Comparison of ENCODE assay signal across 22 cellular contexts in genomic region chr3:192259661-192260060, GRCh38.
"Had no signal": no experiment of that assay in that cellular context is flagged by ENCODE, and none has a peak within 500 bp of the region (broad histone marks: within the 10 kb centered on the region; RNA-seq: fewer than 3 reads in every experiment).

No MANE protein-coding gene starts in this region.

- FAIRE-seq: keratinocyte had no signal

- H3K27ac ChIP-seq: ascending aorta, foreskin keratinocyte, left ventricle myocardium inferior, neural progenitor cell, suprapubic skin, transverse colon, uterus had no signal

- H3K4me1 Mint-ChIP-seq: activated CD4-positive, alpha-beta T cell treated with anti-CD3 and anti-CD28 coated beads for 36 hours; activated naive CD4-positive, alpha-beta T cell treated with anti-CD3 and anti-CD28 coated beads, Interleukin-2, amount 50 U/mL, for 24 hours; naive thymus-derived CD4-positive, alpha-beta T cell; neural progenitor cell; stimulated activated naive CD8-positive, alpha-beta T cell treated with anti-CD3 and anti-CD28 coated beads, Interleukin-15, amount 100 ng/mL, for 72 hours had no signal

- H3K4me2 ChIP-seq: neural progenitor cell, smooth muscle cell had no signal

- H3K4me3 Mint-ChIP-seq: activated CD4-positive, alpha-beta T cell treated with anti-CD3 and anti-CD28 coated beads for 36 hours; activated naive CD4-positive, alpha-beta T cell treated with anti-CD3 and anti-CD28 coated beads, Interleukin-2, amount 50 U/mL, for 24 hours; effector memory CD8-positive, alpha-beta T cell; naive thymus-derived CD4-positive, alpha-beta T cell; neural progenitor cell; stimulated activated naive CD8-positive, alpha-beta T cell treated with anti-CD3 and anti-CD28 coated beads, Interleukin-15, amount 100 ng/mL, for 72 hours had no signal

- H3K9me3 Mint-ChIP-seq: neural progenitor cell had no signal

- H3K4me3 ChIP-seq: ascending aorta, left ventricle myocardium inferior, mucosa of descending colon, neural progenitor cell, smooth muscle cell, suprapubic skin, transverse colon, uterus had no signal

- H3K4me1 ChIP-seq: ascending aorta, foreskin keratinocyte, neural progenitor cell, suprapubic skin, transverse colon, uterus had no signal

- H3K36me3 ChIP-seq: ascending aorta, left ventricle myocardium inferior, neural progenitor cell, suprapubic skin, transverse colon, uterus had no signal

- H3K27me3 Mint-ChIP-seq: activated CD4-positive, alpha-beta T cell treated with anti-CD3 and anti-CD28 coated beads for 36 hours; activated naive CD4-positive, alpha-beta T cell treated with anti-CD3 and anti-CD28 coated beads, Interleukin-2, amount 50 U/mL, for 24 hours; effector memory CD8-positive, alpha-beta T cell; naive thymus-derived CD4-positive, alpha-beta T cell; stimulated activated naive CD8-positive, alpha-beta T cell treated with anti-CD3 and anti-CD28 coated beads, Interleukin-15, amount 100 ng/mL, for 72 hours had no signal

- H3K9ac ChIP-seq: neural progenitor cell had no signal

- H3K27ac Mint-ChIP-seq: activated CD4-positive, alpha-beta T cell treated with anti-CD3 and anti-CD28 coated beads for 36 hours; activated naive CD4-positive, alpha-beta T cell treated with anti-CD3 and anti-CD28 coated beads, Interleukin-2, amount 50 U/mL, for 24 hours; effector memory CD8-positive, alpha-beta T cell; naive thymus-derived CD4-positive, alpha-beta T cell; neural progenitor cell; stimulated activated naive CD8-positive, alpha-beta T cell treated with anti-CD3 and anti-CD28 coated beads, Interleukin-15, amount 100 ng/mL, for 72 hours had no signal

- H2AFZ ChIP-seq: neural progenitor cell had no signal

- H3K27me3 ChIP-seq: ascending aorta, foreskin keratinocyte, neural progenitor cell, suprapubic skin, transverse colon, uterus had no signal

- ATAC-seq: activated CD4-positive, alpha-beta T cell treated with anti-CD3 and anti-CD28 coated beads for 36 hours; effector memory CD8-positive, alpha-beta T cell; foreskin keratinocyte; mucosa of descending colon; naive thymus-derived CD4-positive, alpha-beta T cell; sciatic nerve; stimulated activated naive CD8-positive, alpha-beta T cell treated with anti-CD3 and anti-CD28 coated beads, Interleukin-15, amount 100 ng/mL, for 72 hours had no signal

- H3K9me3 ChIP-seq: ascending aorta, left ventricle myocardium inferior, mucosa of descending colon, suprapubic skin, transverse colon, uterus had no signal

- DNase-seq: activated CD4-positive, alpha-beta T cell treated with anti-CD3 and anti-CD28 coated beads for 36 hours; activated CD4-positive, alpha-beta T cell treated with anti-CD3 and anti-CD28 coated beads, Interleukin-2, amount 50 U/mL, for 48 hours; activated gamma-delta T cell; effector memory CD8-positive, alpha-beta T cell; foreskin keratinocyte; glutamatergic neuron; hippocampal formation; left ventricle myocardium inferior; mucosa of descending colon; naive thymus-derived CD4-positive, alpha-beta T cell; stimulated activated CD4-positive, alpha-beta T cell treated with anti-CD3 and anti-CD28 coated beads, Interleukin-4, amount 100 ng/mL, for 1 hour; stimulated activated naive CD8-positive, alpha-beta T cell treated with anti-CD3 and anti-CD28 coated beads, Interleukin-15, amount 100 ng/mL, for 72 hours; T-helper 2 cell; transverse colon; uterus had no signal

- H3K36me3 Mint-ChIP-seq: activated naive CD4-positive, alpha-beta T cell treated with anti-CD3 and anti-CD28 coated beads, Interleukin-2, amount 50 U/mL, for 24 hours; naive thymus-derived CD4-positive, alpha-beta T cell had no signal
